8 cellular contexts compared by ENCODE assay signal in the genomic region with DNA sequence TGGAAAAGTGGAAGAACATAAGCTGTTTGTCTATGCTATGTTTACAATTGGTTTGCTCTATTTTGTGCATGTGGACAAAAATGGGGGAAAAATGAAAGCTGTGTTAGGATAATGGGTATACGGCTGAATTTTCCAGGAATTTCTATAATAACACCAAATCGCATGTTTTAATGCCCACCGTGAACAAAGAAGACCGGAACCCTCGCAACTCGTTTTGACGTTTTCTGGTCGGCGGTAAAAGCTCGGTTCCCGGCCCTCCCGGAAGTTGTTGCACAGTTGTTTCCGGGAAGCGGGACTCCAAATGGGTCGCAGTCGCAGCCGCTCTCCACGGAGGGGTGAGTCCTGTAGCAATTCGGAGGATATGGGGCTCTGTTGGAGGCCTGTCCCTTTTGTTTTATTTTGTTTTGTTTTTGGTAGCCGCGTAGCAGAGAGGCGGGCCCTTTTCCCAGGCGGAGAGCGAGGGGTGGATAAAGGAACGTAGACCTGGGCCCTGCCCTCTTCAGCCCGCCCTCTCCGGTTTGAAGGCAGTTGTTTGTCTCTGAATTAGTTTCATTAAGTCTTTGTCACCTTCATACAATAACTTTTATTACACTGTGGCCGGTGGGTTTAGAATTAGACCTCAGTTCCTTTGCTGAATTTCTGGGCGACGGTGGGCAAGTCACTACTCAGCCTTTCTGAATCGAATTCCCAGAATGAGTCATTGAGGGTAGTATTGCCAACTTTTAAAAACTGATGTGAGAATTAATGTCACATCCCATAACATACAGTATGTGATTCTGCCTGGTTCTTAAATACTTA. TPM values are rescaled to one million over a fixed set of nuclear protein-coding genes. Genes with fewer than 3 reads are reported as not detected.
DNase-seq lines count a peak whose midpoint lies in the region; ATAC-seq and TF ChIP-seq lines count a peak whose summit lies in the region.

TSS of gene SNRNP27 (plus strand) at position 273 of the 798 bp plus-strand sequence. CDS start at position 302, 29 bp downstream.

- H3K4me1 Mint-ChIP-seq in endodermal cell: peaks cover 2% of the 10 kb centered on the region

- H3K18ac ChIP-seq in mesenchymal stem cell (ENCODE audit: low read depth in 1 of 2, low read length in 2 of 2): peak within 1 kb of the TSS; percentile 34 to 40

- CTCF ChIA-PET in AG04450 (lab: Charles Lee): interaction anchor here (1.2 to 3.2 kb wide), 4 partner anchors 18 to 410 kb away, joined by 3 to 25 read pairs (median 4); no protein-coding TSS in a partner anchor

- H3K9me2 ChIP-seq in OCI-LY1 (ENCODE audit: low read depth, low read length): no peaks in the 10 kb centered on the region

- H4K91ac ChIP-seq in mesenchymal stem cell (ENCODE audit: low read length): no peak within 1 kb of the TSS

- H3K9me3 Mint-ChIP-seq in endodermal cell: peaks cover 8% of the 10 kb centered on the region

- peak within 1 kb of the TSS; percentile 13 to 49 for H3K4ac ChIP-seq in mesenchymal stem cell (ENCODE audit: low read depth in 1 of 2, low read length in 2 of 2)

- peaks cover 30% of the 10 kb centered on the region for H3K36me3 Mint-ChIP-seq in endodermal cell (ENCODE audit: low read depth)

- no peak within 1 kb of the TSS for H2BK15ac ChIP-seq in mesenchymal stem cell (ENCODE audit: low read depth, poor library complexity, severe bottlenecking)

- H3K79me2 ChIP-seq in OCI-LY1 (ENCODE audit: insufficient read depth, low read length): peaks cover 15% of the 10 kb centered on the region

- H2BK120ac ChIP-seq in mesenchymal stem cell (ENCODE audit: low read depth, low read length): no peak within 1 kb of the TSS

- peak within 1 kb of the TSS; percentile 84 for H3K27ac ChIP-seq in AG04450 (ENCODE audit: low read depth, low read length)
- no peak within 1 kb of the TSS for H3K27ac ChIP-seq in OCI-LY1 (ENCODE audit: low read depth, low read length, poor library complexity, severe bottlenecking)
- peak within 1 kb of the TSS; percentile 55 for H3K27ac ChIP-seq in endodermal cell (ENCODE audit: low read depth, low read length)
- peak within 1 kb of the TSS; percentile 51 for H3K27ac ChIP-seq in mesenchymal stem cell (ENCODE audit: low read length, poor library complexity, severe bottlenecking)

- peaks cover 16% of the 10 kb centered on the region for H3K79me1 ChIP-seq in mesenchymal stem cell (replicated peaks; ENCODE audit: low read length, poor library complexity, severe bottlenecking)

- no peak within 1 kb of the TSS for H3K23ac ChIP-seq in mesenchymal stem cell (ENCODE audit: low read length in 2 of 2)

- peaks cover 18% of the 10 kb centered on the region for H3K4me1 ChIP-seq in OCI-LY1 (ENCODE audit: insufficient read depth, low read length, severe bottlenecking)
- H3K4me1 ChIP-seq in endodermal cell (ENCODE audit: control insufficient read depth, insufficient read depth, low read length): peaks cover 5% of the 10 kb centered on the region
- peaks cover 7% of the 10 kb centered on the region for H3K4me1 ChIP-seq in mesenchymal stem cell (ENCODE audit: control insufficient read depth, insufficient read depth, low read depth, low read length)

- peak within 1 kb of the TSS; percentile 75 for H3K9ac ChIP-seq in OCI-LY1 (ENCODE audit: low read length)
- H3K9ac ChIP-seq in endodermal cell (ENCODE audit: extremely low read depth, low read length, poor library complexity, severe bottlenecking): peak within 1 kb of the TSS; percentile 88
- peak within 1 kb of the TSS; percentile 99 for H3K9ac ChIP-seq in mesenchymal stem cell (ENCODE audit: low read length)

- H2AK5ac ChIP-seq in mesenchymal stem cell (ENCODE audit: low read length, severe bottlenecking): no peak within 1 kb of the TSS

- H3K27ac Mint-ChIP-seq in endodermal cell: peak within 1 kb of the TSS; percentile 97

- H3F3A ChIP-seq in OCI-LY1 (ENCODE audit: insufficient read depth, low read length): no peaks in the 10 kb centered on the region

- H3K14ac ChIP-seq in mesenchymal stem cell (ENCODE audit: low read length in 2 of 2): no peak within 1 kb of the TSS

- peak; percentile 53 for DNase-seq in AG04450 (ENCODE audit: low read depth, low spot score)
- DNase-seq in HT-29 (ENCODE audit: low spot score): peak; percentile 84
- DNase-seq in activated CD8-positive, alpha-beta memory T cell treated with anti-CD3 and anti-CD28 coated beads, Interleukin-2, amount 50 U/mL, for 1 hour (ENCODE audit: extremely low read depth): peak; percentile 57
- peak; percentile 91 for DNase-seq in endodermal cell
- peak; percentile 79 for DNase-seq in mesenchymal stem cell
- DNase-seq in stimulated activated CD8-positive, alpha-beta memory T cell treated with anti-CD3 and anti-CD28 coated beads, Interleukin-12 subunit alpha, Interleukin-12 subunit beta, amount 100 ng/mL, for 4 hours (ENCODE audit: low read depth): peak; percentile 65

- H2BK5ac ChIP-seq in mesenchymal stem cell (ENCODE audit: low read depth, low read length, poor library complexity, severe bottlenecking): no peak within 1 kb of the TSS

- H3K27me3 ChIP-seq in AG04450 (ENCODE audit: control insufficient read depth, insufficient read depth, low read length): peaks cover 4% of the 10 kb centered on the region
- H3K27me3 ChIP-seq in OCI-LY1 (ENCODE audit: insufficient read depth, low read length): peaks cover 3% of the 10 kb centered on the region; the same call in 1 of the 2 replicates
- peaks cover 14% of the 10 kb centered on the region for H3K27me3 ChIP-seq in endodermal cell (ENCODE audit: control insufficient read depth, insufficient read depth, low read length, poor library complexity, severe bottlenecking)
- no peaks in the 10 kb centered on the region for H3K27me3 ChIP-seq in mesenchymal stem cell (ENCODE audit: control insufficient read depth in 1 of 2, insufficient read depth in 1 of 2, low read length in 2 of 2)

- H3K27me3 Mint-ChIP-seq in endodermal cell (ENCODE audit: insufficient read depth): peaks cover 30% of the 10 kb centered on the region

- H4K8ac ChIP-seq in mesenchymal stem cell (ENCODE audit: low read length): peak within 1 kb of the TSS; percentile 88

- WGBS in endodermal cell (ENCODE audit: insufficient coverage in 1 of 2, insufficient read length in 1 of 2), 2 experiments: 0 to 2% methylated on average over 18 to 31 of the region's 31 CpGs
- under 1% methylated on average over 20 of the region's 31 CpGs for WGBS in mesenchymal stem cell

- H4K20me1 ChIP-seq in OCI-LY1 (ENCODE audit: insufficient read depth, low read length): no peaks in the 10 kb centered on the region

- H3K4me2 ChIP-seq in OCI-LY1 (ENCODE audit: low read length) (peak within 1 kb of the TSS; percentile 94), mesenchymal stem cell (ENCODE audit: low read length, poor library complexity, severe bottlenecking) (peak within 1 kb of the TSS; percentile 84)

- H3K9me3 ChIP-seq in AG04450 (ENCODE audit: control insufficient read depth, insufficient read depth, low read length) (peaks cover 5% of the 10 kb centered on the region; the same call in 1 of the 2 replicates), OCI-LY1 (ENCODE audit: low read length) (0 out of 2 replicates have a peak, but pooled peaks cover 5% of the 10 kb centered on the region), endodermal cell (ENCODE audit: control insufficient read depth, low read length) (peaks cover 7% of the 10 kb centered on the region), mesenchymal stem cell (ENCODE audit: control insufficient read depth, low read length) (peaks cover 5% of the 10 kb centered on the region)

- H2AFZ ChIP-seq in OCI-LY1 (ENCODE audit: low read length) (peak within 1 kb of the TSS; percentile 100), mesenchymal stem cell (ENCODE audit: low read depth, low read length) (no peak within 1 kb of the TSS)

- H3K4me3 ChIP-seq in AG04450 (ENCODE audit: low read depth, low read length) (peak within 1 kb of the TSS; percentile 81), OCI-LY1 (ENCODE audit: low read depth, low read length, poor library complexity, severe bottlenecking) (peak within 1 kb of the TSS; percentile 82), endodermal cell (ENCODE audit: low read length) (peak within 1 kb of the TSS; percentile 92), mesenchymal stem cell (ENCODE audit: insufficient read depth in 1 of 2, low read depth in 1 of 2, low read length in 2 of 2) (peak within 1 kb of the TSS; percentile 77 to 91)

- TF ChIP-seq CTCF in AG04450 (IDR thresholded peaks at IDR 0.05; ENCODE audit: low read depth, low read length) (no peak), OCI-LY1 (IDR thresholded peaks at IDR 0.05; ENCODE audit: low read length) (no peak), endodermal cell (conservative IDR thresholded peaks at IDR 0.05) (no peak)

- POLR2A ChIA-PET in AG04450 (lab: Yijun Ruan, JAX): interaction anchor here (0.5 to 1.6 kb wide), 4 partner anchors 21 to 297 kb away, joined by 3 to 10 read pairs (median 5); partner anchors contain the start of genes C2orf42 and MXD1

- no peak within 1 kb of the TSS for H2BK12ac ChIP-seq in mesenchymal stem cell (ENCODE audit: low read length in 2 of 2)

- H3K36me3 ChIP-seq in OCI-LY1 (ENCODE audit: insufficient read depth, low read length): peaks cover 32% of the 10 kb centered on the region
- H3K36me3 ChIP-seq in endodermal cell (ENCODE audit: control insufficient read depth, insufficient read depth, low read length): peaks cover 34% of the 10 kb centered on the region
- peaks cover 10 to 33% of the 10 kb centered on the region in 2 experiments for H3K36me3 ChIP-seq in mesenchymal stem cell (ENCODE audit: control insufficient read depth in 1 of 2, insufficient read depth in 2 of 2, low read depth in 1 of 2, low read length in 2 of 2)

- peak within 1 kb of the TSS; percentile 95 for H3K4me3 Mint-ChIP-seq in endodermal cell

- peak; percentile 80 for ATAC-seq in GM19023 (IDR thresholded peaks at IDR 0.05; ENCODE audit: unreplicated experiment)

RNA-seq across cellular contexts. Expression of gene SNRNP27, which starts in this region (rescaled TPM):
- polyA plus RNA-seq in AG04450 (2011; rRNA removed): 38.1 and 57.8 TPM in 2 replicates
- polyA minus RNA-seq in AG04450 (2011; rRNA and poly(A)+ RNA removed): 10.6 and 14.8 TPM in 2 replicates
- 19.2 and 22.4 TPM in 2 replicates for total RNA-seq in HT-29 (2014; rRNA removed; shearing (Covaris generic))
- total RNA-seq in endodermal cell: 10 to 100 TPM; 56.2 to 64.9 TPM
- polyA plus RNA-seq in endodermal cell (2013, experiment 1 of 2): 58.2 TPM
- 53.0 TPM for polyA plus RNA-seq in endodermal cell (2013, experiment 2 of 2)
- 91.2 TPM for polyA plus RNA-seq in mesenchymal stem cell (2013, experiment 1 of 2)
- polyA plus RNA-seq in mesenchymal stem cell (2013, experiment 2 of 2): 89.1 TPM
